ENCODE assay signal across 19 cellular contexts in the genomic region with DNA sequence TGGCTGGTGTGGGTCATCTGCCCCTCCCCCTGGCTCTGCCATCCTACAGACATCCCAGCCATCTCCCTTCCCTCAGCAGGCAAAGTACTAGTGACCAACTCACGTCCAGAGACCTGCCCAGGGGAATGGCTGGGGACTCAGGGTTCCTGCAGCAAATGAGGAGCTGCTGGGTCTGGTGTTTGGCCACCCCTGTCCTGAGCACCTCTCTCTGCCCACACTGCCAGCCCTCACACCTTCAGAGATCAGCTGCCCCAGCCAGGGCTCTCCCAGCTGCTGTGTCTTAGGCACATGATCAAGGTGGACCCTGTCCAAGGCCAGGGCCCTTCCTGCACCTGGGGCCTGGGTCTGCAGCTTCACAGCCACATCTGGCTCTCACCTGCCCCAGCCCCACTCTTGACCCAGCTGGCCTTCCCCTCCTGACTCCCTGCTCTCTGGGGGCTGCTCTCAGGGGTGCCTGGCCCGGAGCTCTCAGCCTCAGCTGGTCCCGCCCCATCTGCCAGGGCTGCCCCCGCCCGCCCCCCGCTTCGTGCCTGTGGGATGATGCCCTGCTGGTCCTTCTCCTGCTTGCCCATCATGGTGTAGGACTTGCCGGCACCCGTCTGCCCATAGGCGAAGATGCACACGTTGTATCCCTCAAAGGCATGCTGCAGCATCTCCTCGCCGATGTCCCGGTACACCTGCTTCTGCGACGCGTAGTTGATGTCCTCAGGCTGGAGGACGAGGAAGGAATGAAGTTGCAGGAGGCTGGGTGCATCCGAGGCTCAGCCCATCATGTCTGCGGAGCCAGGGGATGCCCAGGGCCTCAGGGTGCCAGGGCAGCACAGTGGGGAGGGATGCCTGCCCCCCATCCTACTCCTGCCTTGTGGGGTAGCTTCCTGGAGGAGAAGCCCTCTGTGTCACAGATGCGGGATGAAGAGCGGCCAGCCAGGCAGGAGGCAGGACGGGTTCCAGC. TPM values are rescaled to one million over a fixed set of nuclear protein-coding genes. Genes with fewer than 3 reads are reported as not detected.
A peak's percentile ranks its signal among the peaks of the same experiment; 100 is the strongest.
DNase-seq lines count a peak whose midpoint lies in the region; ATAC-seq, FAIRE-seq and TF ChIP-seq lines count a peak whose summit lies in the region.
"Had no signal": no experiment of that assay in that cellular context is flagged by ENCODE, and none has a peak within 500 bp of the region (broad histone marks: within the 10 kb centered on the region; RNA-seq: fewer than 3 reads in every experiment).

No MANE protein-coding gene starts in this region.

- H3K9me3 Mint-ChIP-seq in endothelial cell (ENCODE audit: unreplicated experiment): no peaks in the 10 kb centered on the region
- H3K9me3 Mint-ChIP-seq: CD4-positive, alpha-beta T cell; IgD-negative memory B cell had no signal

- TF ChIP-seq CTCF in kidney (IDR thresholded peaks at IDR 0.05; ENCODE audit: borderline replicate concordance, extremely low read depth, insufficient read depth): no peak
- no peak for TF ChIP-seq CTCF in spleen (IDR thresholded peaks at IDR 0.05 in 8 of 11, conservative IDR thresholded peaks at IDR 0.05 in 3 of 11)
- no peak for TF ChIP-seq CTCF in endothelial cell (IDR thresholded peaks at IDR 0.05; ENCODE audit: unreplicated experiment)

- no peak overlapping the region for H3K27ac ChIP-seq in kidney (ENCODE audit: low read depth in 2 of 2, low read length in 2 of 2)
- no peak overlapping the region for H3K27ac ChIP-seq in spleen

- no peak for FAIRE-seq in kidney (lab: Jason Lieb, UNC)
- FAIRE-seq: GM12892 had no signal

- no peak overlapping the region for H3K4me3 ChIP-seq in kidney (ENCODE audit: low read length in 2 of 2)
- no peak overlapping the region for H3K4me3 ChIP-seq in spleen

- no peaks in the 10 kb centered on the region for H3K4me1 ChIP-seq in kidney (ENCODE audit: control insufficient read depth in 1 of 2, insufficient read depth in 1 of 2, low read depth in 1 of 2, low read length in 2 of 2)
- H3K4me1 ChIP-seq in spleen: no peaks in the 10 kb centered on the region

- TF ChIP-seq POLR2A in spleen (IDR thresholded peaks at IDR 0.05): no peak

- intact Hi-C loops in kidney (cut with DNase I) (no loop called here), spleen (cut with DNase I; ENCODE audit: low total_unique reads) (no loop called here)

- no peak for ATAC-seq in T-helper 17 cell

- H3K36me3 Mint-ChIP-seq in T-helper 17 cell (ENCODE audit: low read depth): no peaks in the 10 kb centered on the region
- peaks cover 4% of the 10 kb centered on the region for H3K36me3 Mint-ChIP-seq in endothelial cell (ENCODE audit: low read depth, unreplicated experiment)
- H3K36me3 Mint-ChIP-seq: IgD-negative memory B cell had no signal

- H3K27ac Mint-ChIP-seq in T-helper 17 cell (no peak overlapping the region), endothelial cell (ENCODE audit: unreplicated experiment) (no peak overlapping the region)
- H3K27ac Mint-ChIP-seq: CD4-positive, alpha-beta T cell; IgD-negative memory B cell had no signal

- H3K4me1 Mint-ChIP-seq in T-helper 17 cell: peaks cover 4% of the 10 kb centered on the region
- no peaks in the 10 kb centered on the region for H3K4me1 Mint-ChIP-seq in endothelial cell (ENCODE audit: unreplicated experiment)
- H3K4me1 Mint-ChIP-seq: IgD-negative memory B cell had no signal

- no peak overlapping the region for H3K4me3 Mint-ChIP-seq in T-helper 17 cell
- no peak overlapping the region for H3K4me3 Mint-ChIP-seq in endothelial cell (ENCODE audit: unreplicated experiment)
- H3K4me3 Mint-ChIP-seq: CD4-positive, alpha-beta T cell; IgD-negative memory B cell had no signal

- no peaks in the 10 kb centered on the region for H3K9me3 ChIP-seq in T-helper 17 cell (ENCODE audit: control insufficient read depth, low read length, poor library complexity, severe bottlenecking)
- no peaks in the 10 kb centered on the region for H3K9me3 ChIP-seq in kidney (ENCODE audit: control insufficient read depth in 1 of 2, low read length in 2 of 2)
- H3K9me3 ChIP-seq in spleen: no peaks in the 10 kb centered on the region

- peak; percentile 7 for DNase-seq in activated naive CD4-positive, alpha-beta T cell treated with anti-CD3 and anti-CD28 coated beads, Interleukin-2, amount 50 U/mL, for 16 hours
- no peak for DNase-seq in activated naive CD4-positive, alpha-beta T cell (lab: John Stamatoyannopoulos, UW)
- DNase-seq in T-helper 17 cell (peak in 2 of 3 donors; percentile 4 to 5), kidney (peak; percentile 49), spleen (peak; percentile 71), DMS 273 treated with DMSO at 0.1 percent for 48 hours (lab: John Stamatoyannopoulos, UW) (no peak), NCI-H345 treated with DMSO at 0.1 percent for 48 hours (lab: John Stamatoyannopoulos, UW; ENCODE audit: unreplicated experiment) (no peak), endothelial cell (ENCODE audit: low spot score) (no peak)
- DNase-seq: AML-193, DND-41, GDM1, HCEC 1CT, NCI-H1417 treated with DMSO at 0.1 percent for 48 hours, NCI-H2029 treated with DMSO at 0.1 percent for 48 hours, NCI-H510A treated with DMSO at 0.1 percent for 48 hours had no signal

- H3K36me3 ChIP-seq in kidney (ENCODE audit: control insufficient read depth in 1 of 2, insufficient read depth in 2 of 2, low read length in 2 of 2) (no peaks in the 10 kb centered on the region), spleen (no peaks in the 10 kb centered on the region)

- no peak overlapping the region for H3K9ac ChIP-seq in kidney (ENCODE audit: low read length in 2 of 2)

- H3K27me3 Mint-ChIP-seq in T-helper 17 cell: peaks cover 11% of the 10 kb centered on the region
- peaks cover 7% of the 10 kb centered on the region for H3K27me3 Mint-ChIP-seq in endothelial cell (ENCODE audit: unreplicated experiment)
- H3K27me3 Mint-ChIP-seq: IgD-negative memory B cell had no signal

- 78 to 90% (median 85%) methylated on average over 16 to 23 of the region's 23 CpGs for WGBS in spleen, 5 donors

- H3K27me3 ChIP-seq in spleen (replicated peaks in 1 of 7): peaks cover 0 to 45% (median 4%) of the 10 kb centered on the region in 7 donors

RNA-seq across cellular contexts. Expression of a gene that starts 32.2 kb away (rescaled TPM):
- total RNA-seq in T-helper 17 cell (under 1 TPM in 1 of 2 donors, not detected in 1; 0.18 TPM), kidney (0.54 TPM), spleen (1 to 10 TPM in 2 of 7 donors, under 1 TPM in 4, not detected in 1; 0.17 to 2.0 (median 0.86) TPM), endothelial cell (ENCODE audit: unreplicated experiment) (52.2 TPM)
- polyA plus RNA-seq in kidney (ENCODE audit: insufficient read depth, low read depth, low replicate concordance) (0.58 TPM), spleen (under 1 TPM; 0.02 to 0.11 (median 0.10) TPM)
- total RNA-seq: CD4-positive, alpha-beta T cell; HT-29 had no signal
- polyA plus RNA-seq: IgD-negative memory B cell had no signal

Comparison
In these comparisons a context has a peak if more than half of its experiments do, and no peak if none do; other contexts are left out.
1. DNase-seq: peak in activated naive CD4-positive, alpha-beta T cell treated with anti-CD3 and anti-CD28 coated beads, Interleukin-2, amount 50 U/mL, for 16 hours (single experiment), T-helper 17 cell (2 of 3), kidney (single experiment) and spleen (single experiment); none in activated naive CD4-positive, alpha-beta T cell (0 of 4), DMS 273 treated with DMSO at 0.1 percent for 48 hours (single experiment), NCI-H345 treated with DMSO at 0.1 percent for 48 hours (single experiment) and endothelial cell (single experiment).
2. RNA of a gene that starts 32.2 kb away (total RNA-seq): 52.2 TPM in endothelial cell (single experiment); 0.17 to 2.0 TPM in spleen, 0.54 TPM in kidney (single experiment) and 0.18 TPM in T-helper 17 cell; every median in the first group is over 10 times any median in the second.